Comparison of ENCODE assay signal across 16 cellular contexts in genomic region chr5:9502435-9502834, GRCh38. TPM values are rescaled to one million over a fixed set of nuclear protein-coding genes. Genes with fewer than 3 reads are reported as not detected.
"Had no signal": no experiment of that assay in that cellular context is flagged by ENCODE, and none has a peak within 500 bp of the region (broad histone marks: within the 10 kb centered on the region; RNA-seq: fewer than 3 reads in every experiment).

No MANE protein-coding gene starts in this region.

- H3K27ac ChIP-seq: breast epithelium, foreskin keratinocyte, neural progenitor cell, pancreas, VCaP had no signal

- H3K27me3 ChIP-seq: breast epithelium, foreskin keratinocyte, neural progenitor cell, pancreas had no signal

- H3K4me1 ChIP-seq: breast epithelium, foreskin keratinocyte, neural progenitor cell had no signal

- H3K36me3 ChIP-seq: breast epithelium, neural progenitor cell, pancreas had no signal

- H3K4me3 ChIP-seq: breast epithelium, neural progenitor cell, pancreas had no signal

- DNase-seq: activated CD4-positive, alpha-beta T cell treated with anti-CD3 and anti-CD28 coated beads for 4 hours; activated CD8-positive, alpha-beta memory T cell treated with anti-CD3 and anti-CD28 coated beads, Interleukin-2, amount 50 U/mL, for 4 hours; activated CD8-positive, alpha-beta T cell treated with anti-CD3 and anti-CD28 coated beads for 36 hours; aorta; foreskin keratinocyte; pancreas; retina; stimulated activated CD4-positive, alpha-beta T cell treated with anti-CD3 and anti-CD28 coated beads, Interleukin-1b, Interleukin-23, amount 100 ng/mL, for 48 hours; T-cell; T1000; trophoblast cell had no signal

- H3K9me3 ChIP-seq: breast epithelium, pancreas had no signal

- ATAC-seq: activated CD8-positive, alpha-beta T cell treated with anti-CD3 and anti-CD28 coated beads for 36 hours; esophagus mucosa; foreskin keratinocyte; pancreas; stimulated activated memory B cell treated with anti-CD40 and anti-IgM and Interleukin-4, amounts not matched to agents 10 μg/mL and 1 μg/mL and 100 μg/mL, for 72 hours; T-cell had no signal

RNA-seq across cellular contexts. Expression of gene SEMA5A, which starts 43.4 kb away (rescaled TPM):
- total RNA-seq: activated CD8-positive, alpha-beta T cell treated with anti-CD3 and anti-CD28 coated beads for 36 hours had no signal
